ENCODE assay signal across 8 cellular contexts in genomic region chr11:32374261-32374711, GRCh38.
DNase-seq lines count a peak whose midpoint lies in the region; ATAC-seq, FAIRE-seq and TF ChIP-seq lines count a peak whose summit lies in the region.

No MANE protein-coding gene starts in this region.

- POLR2A ChIA-PET in BJ (lab: Charles Lee), result no interaction called here

- FAIRE-seq in GM12892 (lab: Jason Lieb, UNC), result peak; percentile 87

- CTCF ChIA-PET in BJ (lab: Yijun Ruan, JAX), result interaction anchor here (0.8 to 1.0 kb wide), 2 partner anchors 10 to 420 kb away, joined by 3 to 4 read pairs; partner anchors contain the start of gene CCDC73

- H3K4me3 ChIP-seq in BJ (ENCODE audit: low read depth, low read length) (no peak overlapping the region), WERI-Rb-1 (ENCODE audit: low read depth, low read length) (no peak overlapping the region), iPS DF 6.9 (ENCODE audit: low read length) (no peak overlapping the region), esophagus muscularis mucosa (no peak overlapping the region)

- H3K27me3 ChIP-seq in BJ (ENCODE audit: control insufficient read depth, insufficient read depth, low read length) (no peaks in the 10 kb centered on the region), WERI-Rb-1 (ENCODE audit: insufficient read depth, low read depth, severe bottlenecking) (peaks cover 15% of the 10 kb centered on the region), iPS DF 6.9 (ENCODE audit: control insufficient read depth, insufficient read depth, low read length) (no peaks in the 10 kb centered on the region), esophagus muscularis mucosa (peaks cover 0 to 26% (median 0%) of the 10 kb centered on the region in 4 donors)

- H3K36me3 ChIP-seq in BJ (ENCODE audit: control insufficient read depth, insufficient read depth, low read length), result no peaks in the 10 kb centered on the region
- H3K36me3 ChIP-seq in WERI-Rb-1, result no peaks in the 10 kb centered on the region
- no peaks in the 10 kb centered on the region for H3K36me3 ChIP-seq in iPS DF 6.9 (ENCODE audit: control insufficient read depth, insufficient read depth, low read length)
- H3K36me3 ChIP-seq in esophagus muscularis mucosa, result no peaks in the 10 kb centered on the region

- TF ChIP-seq POLR2A in GM12892 (IDR thresholded peaks at IDR 0.05; ENCODE audit: low read depth, low read length) (no peak), esophagus muscularis mucosa (IDR thresholded peaks at IDR 0.05; ENCODE audit: low read depth) (no peak)

- WGBS in iPS DF 6.9 (ENCODE audit: insufficient coverage, insufficient read length), result no CpG with 5 or more reads among the region's 13 CpGs
- WGBS in esophagus muscularis mucosa, result 47% methylated on average over 13 of the region's 13 CpGs

- TF ChIP-seq CTCF in BJ (IDR thresholded peaks at IDR 0.05; ENCODE audit: insufficient read depth, low read depth, low read length) (peak; percentile 50), LNCAP (IDR thresholded peaks at IDR 0.05) (peak; percentile 76), WERI-Rb-1 (IDR thresholded peaks at IDR 0.05; ENCODE audit: low read depth, low read length) (peak; percentile 77), esophagus muscularis mucosa (IDR thresholded peaks at IDR 0.05) (peak in 1 of 3 experiments; percentile 3)

- no peak overlapping the region for H3K27ac ChIP-seq in WERI-Rb-1
- no peak overlapping the region for H3K27ac ChIP-seq in iPS DF 6.9 (ENCODE audit: low read length)
- no peak overlapping the region for H3K27ac ChIP-seq in esophagus muscularis mucosa (replicated peaks in 1 of 4)

- H3K9me3 ChIP-seq in WERI-Rb-1 (ENCODE audit: severe bottlenecking) (peaks cover 4% of the 10 kb centered on the region), iPS DF 6.9 (ENCODE audit: control insufficient read depth, insufficient read depth, low read length) (no peaks in the 10 kb centered on the region), esophagus muscularis mucosa (peaks cover 0 to 9% (median 4%) of the 10 kb centered on the region in 4 donors)

- TF ChIP-seq EP300 in esophagus muscularis mucosa (IDR thresholded peaks at IDR 0.05), result no peak

- intact Hi-C loops in esophagus muscularis mucosa (cut with DNase I), result no loop called here

- H3K4me1 ChIP-seq in iPS DF 6.9 (ENCODE audit: control insufficient read depth, insufficient read depth, low read length) (no peaks in the 10 kb centered on the region; the same call in 1 of the 2 replicates), esophagus muscularis mucosa (no peaks in the 10 kb centered on the region)

- ATAC-seq in GM18861 (IDR thresholded peaks at IDR 0.05; ENCODE audit: unreplicated experiment), result no peak

- DNase-seq in BJ (ENCODE audit: low read depth), result no peak
- DNase-seq in GM12892 (ENCODE audit: insufficient read length), result peak; percentile 37
- DNase-seq in WERI-Rb-1, result peak; percentile 65
- DNase-seq in iPS DF 6.9 (ENCODE audit: low read depth, low spot score), result peak; percentile 85
- no peak for DNase-seq in activated effector memory CD4-positive, alpha-beta T cell treated with Interleukin-2 at 50 U/mL for 16 hours
- no peak for DNase-seq in esophagus muscularis mucosa (ENCODE audit: extremely low spot score)

Comparison
In these comparisons a context has a peak if more than half of its experiments do, and no peak if none do; other contexts are left out.
1. DNase-seq: peak in GM12892 (single experiment), WERI-Rb-1 (single experiment) and iPS DF 6.9 (single experiment); none in BJ (single experiment), activated effector memory CD4-positive, alpha-beta T cell treated with Interleukin-2 at 50 U/mL for 16 hours (single experiment) and esophagus muscularis mucosa (single experiment).